ENCODE assay signal across 16 cellular contexts in the genomic region with DNA sequence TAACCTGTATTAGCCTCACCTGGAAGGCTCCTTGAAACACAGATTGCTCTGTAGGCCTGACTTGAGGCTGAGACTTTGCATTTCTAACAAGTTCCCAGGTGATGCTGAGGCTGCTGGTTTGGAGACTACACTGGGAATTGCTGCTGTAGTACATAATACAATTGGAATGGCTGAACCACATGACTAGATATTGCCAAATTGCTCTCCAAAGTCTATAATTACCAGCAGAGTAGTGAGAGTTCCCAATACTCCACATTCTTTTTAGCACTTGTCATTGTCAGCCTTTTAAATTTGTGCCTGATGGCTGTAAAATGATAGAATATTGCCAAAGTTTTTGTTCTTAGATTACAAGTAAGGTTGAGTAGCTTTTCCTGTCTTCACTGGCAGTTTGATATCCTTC. TPM values are rescaled to one million over a fixed set of nuclear protein-coding genes. Genes with fewer than 3 reads are reported as not detected.
DNase-seq lines count a peak whose midpoint lies in the region; ATAC-seq and TF ChIP-seq lines count a peak whose summit lies in the region.
"Had no signal": no experiment of that assay in that cellular context is flagged by ENCODE, and none has a peak within 500 bp of the region (broad histone marks: within the 10 kb centered on the region; RNA-seq: fewer than 3 reads in every experiment).

No MANE protein-coding gene starts in this region.

- H3K4ac ChIP-seq in mesendoderm (ENCODE audit: low read depth, low read length): no peak overlapping the region

- H3K9me3 Mint-ChIP-seq in activated CD4-positive, alpha-beta T cell treated with anti-CD3 and anti-CD28 coated beads, Interleukin-2, amount 10 ng/mL, durations not matched to agents 24 days and 14 days: no peaks in the 10 kb centered on the region
- H3K9me3 Mint-ChIP-seq: activated CD4-positive, alpha-beta T cell treated with anti-CD3 and anti-CD28 coated beads, Interleukin-2, amount 10 ng/mL, durations not matched to agents 7 days and 5 days; effector memory CD8-positive, alpha-beta T cell had no signal

- H2BK120ac ChIP-seq in mesendoderm (ENCODE audit: low read depth, low read length): no peak overlapping the region

- H3K18ac ChIP-seq in mesendoderm (ENCODE audit: low read length): no peak overlapping the region

- H4K8ac ChIP-seq in mesendoderm (ENCODE audit: low read depth, low read length): no peak overlapping the region

- no peak for TF ChIP-seq CTCF in epithelial cell of proximal tubule (conservative IDR thresholded peaks at IDR 0.05; ENCODE audit: low read depth, low read length)

- DNase-seq in ACHN: peak; percentile 32
- peak; percentile 9 for DNase-seq in MG63
- DNase-seq in epithelial cell of proximal tubule (ENCODE audit: low read depth): peak; percentile 87
- peak; percentile 19 for DNase-seq in mesendoderm
- DNase-seq in NCI-H2029 (lab: John Stamatoyannopoulos, UW): no peak
- DNase-seq in GM19238 (ENCODE audit: insufficient read length, low spot score): no peak
- DNase-seq in activated CD4-positive, alpha-beta T cell treated with anti-CD3 and anti-CD28 coated beads, Interleukin-2, amount 10 ng/mL, durations not matched to agents 24 days and 14 days: no peak
- DNase-seq: activated CD4-positive, alpha-beta T cell treated with anti-CD3 and anti-CD28 coated beads, Interleukin-2, amount 10 ng/mL, durations not matched to agents 7 days and 5 days; activated naive CD4-positive, alpha-beta T cell; effector memory CD8-positive, alpha-beta T cell; kidney; NCI-H1092 treated with DMSO at 0.1 percent for 48 hours had no signal

- intact Hi-C loops in activated CD4-positive, alpha-beta T cell treated with anti-CD3 and anti-CD28 coated beads, Interleukin-2, amount 10 ng/mL, durations not matched to agents 24 days and 14 days (cut with micrococcal nuclease): no loop called here

- no peaks in the 10 kb centered on the region for H3K79me1 ChIP-seq in mesendoderm (ENCODE audit: low read length)

- no peak overlapping the region for H3K23ac ChIP-seq in mesendoderm (ENCODE audit: low read length)

- H3K27ac Mint-ChIP-seq in activated CD4-positive, alpha-beta T cell treated with anti-CD3 and anti-CD28 coated beads, Interleukin-2, amount 10 ng/mL, durations not matched to agents 24 days and 14 days: no peak overlapping the region
- H3K27ac Mint-ChIP-seq: activated CD4-positive, alpha-beta T cell treated with anti-CD3 and anti-CD28 coated beads, Interleukin-2, amount 10 ng/mL, durations not matched to agents 7 days and 5 days; effector memory CD8-positive, alpha-beta T cell; progenitor cell of endocrine pancreas had no signal

- H2AK5ac ChIP-seq in mesendoderm (ENCODE audit: low read length): no peak overlapping the region

- no peak overlapping the region for H2BK5ac ChIP-seq in mesendoderm (ENCODE audit: low read length)

- H4K5ac ChIP-seq in mesendoderm (ENCODE audit: low read length): no peak overlapping the region

- H3K56ac ChIP-seq in mesendoderm (ENCODE audit: low read length): no peak overlapping the region

- no peak overlapping the region for H3K27ac ChIP-seq in mesendoderm (ENCODE audit: low read depth, low read length)
- H3K27ac ChIP-seq: BLaER1 treated with 17β-estradiol and CSF1 and Interleukin-3, amounts not matched to agents 10 nM and 100 nM had no signal

- in situ Hi-C loops in ACHN (cut with HindIII; ENCODE audit: low pct_ligation_motif_present, low pct_unique_long_range_greater_than_20kb, low sequenced_read_pairs): no loop called here

- H3K4me2 ChIP-seq in mesendoderm (ENCODE audit: low read length): no peak overlapping the region
- H3K4me2 ChIP-seq: BLaER1 treated with 17β-estradiol and CSF1 and Interleukin-3, amounts not matched to agents 10 nM and 100 nM had no signal

- H3K4me1 ChIP-seq in mesendoderm (ENCODE audit: control insufficient read depth, low read depth, low read length): no peaks in the 10 kb centered on the region
- H3K4me1 ChIP-seq: BLaER1 treated with 17β-estradiol and CSF1 and Interleukin-3, amounts not matched to agents 10 nM and 100 nM; uterus had no signal

- no peaks in the 10 kb centered on the region for H3K4me1 Mint-ChIP-seq in activated CD4-positive, alpha-beta T cell treated with anti-CD3 and anti-CD28 coated beads, Interleukin-2, amount 10 ng/mL, durations not matched to agents 24 days and 14 days
- H3K4me1 Mint-ChIP-seq: activated CD4-positive, alpha-beta T cell treated with anti-CD3 and anti-CD28 coated beads, Interleukin-2, amount 10 ng/mL, durations not matched to agents 7 days and 5 days had no signal

- H3K9me3 ChIP-seq in MG63: no peaks in the 10 kb centered on the region
- H3K9me3 ChIP-seq: BLaER1 treated with 17β-estradiol and CSF1 and Interleukin-3, amounts not matched to agents 10 nM and 100 nM; uterus had no signal

- peaks cover 2% of the 10 kb centered on the region for H3K36me3 Mint-ChIP-seq in activated CD4-positive, alpha-beta T cell treated with anti-CD3 and anti-CD28 coated beads, Interleukin-2, amount 10 ng/mL, durations not matched to agents 24 days and 14 days (ENCODE audit: low read depth)

- no peak for ATAC-seq in GM21515 (IDR thresholded peaks at IDR 0.05; ENCODE audit: unreplicated experiment)
- ATAC-seq: effector memory CD8-positive, alpha-beta T cell had no signal

- H3K4me3 ChIP-seq in MG63 (no peak overlapping the region), epithelial cell of proximal tubule (ENCODE audit: low read depth, low read length) (no peak overlapping the region), mesendoderm (ENCODE audit: low read length) (no peak overlapping the region)
- H3K4me3 ChIP-seq: BLaER1 treated with 17β-estradiol and CSF1 and Interleukin-3, amounts not matched to agents 10 nM and 100 nM; uterus had no signal

- no peaks in the 10 kb centered on the region for H3K27me3 Mint-ChIP-seq in activated CD4-positive, alpha-beta T cell treated with anti-CD3 and anti-CD28 coated beads, Interleukin-2, amount 10 ng/mL, durations not matched to agents 24 days and 14 days
- H3K27me3 Mint-ChIP-seq: activated CD4-positive, alpha-beta T cell treated with anti-CD3 and anti-CD28 coated beads, Interleukin-2, amount 10 ng/mL, durations not matched to agents 7 days and 5 days; effector memory CD8-positive, alpha-beta T cell; progenitor cell of endocrine pancreas had no signal

- H2BK15ac ChIP-seq in mesendoderm (replicated peaks; ENCODE audit: low read depth): no peak overlapping the region

- H3K79me2 ChIP-seq in mesendoderm (ENCODE audit: control insufficient read depth, insufficient read depth, low read length): no peaks in the 10 kb centered on the region

- H3K4me3 Mint-ChIP-seq in activated CD4-positive, alpha-beta T cell treated with anti-CD3 and anti-CD28 coated beads, Interleukin-2, amount 10 ng/mL, durations not matched to agents 24 days and 14 days: no peak overlapping the region
- H3K4me3 Mint-ChIP-seq: activated CD4-positive, alpha-beta T cell treated with anti-CD3 and anti-CD28 coated beads, Interleukin-2, amount 10 ng/mL, durations not matched to agents 7 days and 5 days; effector memory CD8-positive, alpha-beta T cell had no signal

- H3K36me3 ChIP-seq in MG63 (no peaks in the 10 kb centered on the region), mesendoderm (ENCODE audit: control insufficient read depth, insufficient read depth, low read length) (peaks cover 1% of the 10 kb centered on the region)
- H3K36me3 ChIP-seq: uterus had no signal

- H3K27me3 ChIP-seq in MG63 (no peaks in the 10 kb centered on the region), mesendoderm (ENCODE audit: insufficient read depth, low read length, poor library complexity) (no peaks in the 10 kb centered on the region)
- H3K27me3 ChIP-seq: BLaER1 treated with 17β-estradiol and CSF1 and Interleukin-3, amounts not matched to agents 10 nM and 100 nM; uterus had no signal

- H3K9ac ChIP-seq in mesendoderm (ENCODE audit: low read length): no peak overlapping the region
- H3K9ac ChIP-seq: BLaER1 treated with 17β-estradiol and CSF1 and Interleukin-3, amounts not matched to agents 10 nM and 100 nM had no signal

RNA-seq across cellular contexts. Expression of a gene that starts 39.9 kb away (rescaled TPM):
- 8.6 and 10.6 TPM in 2 replicates for total RNA-seq in MG63 (2014; rRNA removed; shearing (Covaris generic); ENCODE audit: low replicate concordance)
- 11.9 and 12.2 TPM in 2 replicates for total RNA-seq in epithelial cell of proximal tubule
- polyA plus RNA-seq in mesendoderm (2013, experiment 1 of 2): 24.9 TPM
- polyA plus RNA-seq in mesendoderm (2013, experiment 2 of 2): 24.8 TPM
- 10.5 and 10.7 TPM in 2 replicates for total RNA-seq in activated CD4-positive, alpha-beta T cell treated with anti-CD3 and anti-CD28 coated beads, Interleukin-2, amount 10 ng/mL, durations not matched to agents 24 days and 14 days

RNA-seq across cellular contexts. Expression of a gene that starts 41.6 kb away (rescaled TPM):
- total RNA-seq in MG63 (2014; rRNA removed; shearing (Covaris generic); ENCODE audit: low replicate concordance): 8.1 and 16.1 TPM in 2 replicates
- 7.8 and 12.6 TPM in 2 replicates for total RNA-seq in epithelial cell of proximal tubule
- 36.4 TPM for polyA plus RNA-seq in mesendoderm (2013, experiment 1 of 2)
- 35.2 TPM for polyA plus RNA-seq in mesendoderm (2013, experiment 2 of 2)
- 8.2 and 8.6 TPM in 2 replicates for total RNA-seq in activated CD4-positive, alpha-beta T cell treated with anti-CD3 and anti-CD28 coated beads, Interleukin-2, amount 10 ng/mL, durations not matched to agents 24 days and 14 days

Comparison
In these comparisons a context has a peak if more than half of its experiments do, and no peak if none do; other contexts are left out.
1. DNase-seq: peak in ACHN (single experiment), MG63 (single experiment), epithelial cell of proximal tubule (single experiment) and mesendoderm (single experiment); none in NCI-H2029 (single experiment), GM19238 (single experiment) and activated CD4-positive, alpha-beta T cell treated with anti-CD3 and anti-CD28 coated beads, Interleukin-2, amount 10 ng/mL, durations not matched to agents 24 days and 14 days (single experiment).